Comparison of ENCODE assay signal across 17 cellular contexts in the genomic region with DNA sequence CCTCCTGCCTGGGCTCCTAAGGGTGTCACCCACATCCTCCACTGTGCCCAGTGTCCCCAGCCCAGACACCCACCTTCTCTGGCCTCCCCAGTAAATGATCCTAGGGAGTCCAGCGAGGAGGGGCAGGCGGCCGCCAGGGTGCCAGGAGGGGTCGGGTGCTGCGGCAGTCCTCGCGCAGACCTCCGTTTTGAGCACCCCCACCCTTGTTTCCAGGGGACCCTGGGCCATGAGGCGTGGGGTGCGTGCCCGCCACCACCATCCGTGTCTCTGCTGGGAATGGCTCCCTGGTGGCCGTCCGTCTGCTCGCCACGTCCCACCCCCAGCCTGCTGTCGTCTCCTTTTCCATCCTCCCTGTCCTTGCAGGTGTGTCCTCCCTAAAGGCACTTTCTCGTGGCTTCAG.
"Had no signal": no experiment of that assay in that cellular context is flagged by ENCODE, and none has a peak within 500 bp of the region (broad histone marks: within the 10 kb centered on the region; RNA-seq: fewer than 3 reads in every experiment).

No MANE protein-coding gene starts in this region.

- H3K4me1 Mint-ChIP-seq: endodermal cell; stimulated activated effector memory CD8-positive, alpha-beta T cell treated with anti-CD3 and anti-CD28 coated beads, Interleukin-12 subunit alpha, Interleukin-12 subunit beta, amount 100 ng/mL, for 72 hours had no signal

- H3K9me3 ChIP-seq: thyroid gland had no signal

- H3K27me3 Mint-ChIP-seq: naive thymus-derived CD8-positive, alpha-beta T cell had no signal

- H3K27ac Mint-ChIP-seq: endodermal cell; stimulated activated effector memory CD8-positive, alpha-beta T cell treated with anti-CD3 and anti-CD28 coated beads, Interleukin-12 subunit alpha, Interleukin-12 subunit beta, amount 100 ng/mL, for 72 hours had no signal

- H3K4me1 ChIP-seq: uterus had no signal

- H3K4me3 ChIP-seq: heart right ventricle, mucosa of descending colon, suprapubic skin, thyroid gland, upper lobe of left lung, uterus had no signal

- H3K27me3 ChIP-seq: heart right ventricle, suprapubic skin, thyroid gland, upper lobe of left lung, uterus had no signal

- DNase-seq: effector CD4-positive, alpha-beta T cell; endodermal cell; erythroblast; heart right ventricle; hypothalamus; kidney glomerular epithelial cell; mammary epithelial cell; mucosa of descending colon; naive thymus-derived CD8-positive, alpha-beta T cell; stimulated activated CD4-positive, alpha-beta T cell treated with anti-CD3 and anti-CD28 coated beads, Interleukin-4, amount 100 ng/mL, for 1 hour; stimulated activated CD8-positive, alpha-beta memory T cell treated with anti-CD3 and anti-CD28 coated beads, Interleukin-4, amount 100 ng/mL, for 48 hours; stimulated activated naive CD8-positive, alpha-beta T cell treated with anti-CD3 and anti-CD28 coated beads, Interleukin-15, Interleukin-2, amounts not matched to agents 100 U/mL and 50 U/mL, for 24 hours; uterus had no signal

- H3K4me3 Mint-ChIP-seq: endodermal cell; naive thymus-derived CD8-positive, alpha-beta T cell; stimulated activated effector memory CD8-positive, alpha-beta T cell treated with anti-CD3 and anti-CD28 coated beads, Interleukin-12 subunit alpha, Interleukin-12 subunit beta, amount 100 ng/mL, for 72 hours had no signal

- H3K27ac ChIP-seq: suprapubic skin, upper lobe of left lung, uterus had no signal

- H3K36me3 ChIP-seq: uterus had no signal

- ATAC-seq: mucosa of descending colon; naive thymus-derived CD8-positive, alpha-beta T cell; stimulated activated effector memory CD8-positive, alpha-beta T cell treated with anti-CD3 and anti-CD28 coated beads, Interleukin-12 subunit alpha, Interleukin-12 subunit beta, amount 100 ng/mL, for 72 hours; stimulated activated naive CD8-positive, alpha-beta T cell treated with anti-CD3 and anti-CD28 coated beads, Interleukin-15, Interleukin-2, amounts not matched to agents 100 U/mL and 50 U/mL, for 24 hours had no signal
